ENCODE assay signal across 20 cellular contexts in genomic region chr5:119346404-119346803, GRCh38. TPM values are rescaled to one million over a fixed set of nuclear protein-coding genes. Genes with fewer than 3 reads are reported as not detected.
DNase-seq lines count a peak whose midpoint lies in the region; ATAC-seq and TF ChIP-seq lines count a peak whose summit lies in the region.
"Had no signal": no experiment of that assay in that cellular context is flagged by ENCODE, and none has a peak within 500 bp of the region (broad histone marks: within the 10 kb centered on the region; RNA-seq: fewer than 3 reads in every experiment).

No MANE protein-coding gene starts in this region.

- no peaks in the 10 kb centered on the region for H3K27me3 Mint-ChIP-seq in T-helper 2 cell treated with Interferon-gamma antibody and Interleukin-4, amounts not matched to agents 5 μg/mL and 100 μg/mL, for 36 hours (ENCODE audit: low read depth)
- H3K27me3 Mint-ChIP-seq in CD8-positive, alpha-beta memory T cell, result no peaks in the 10 kb centered on the region
- H3K27me3 Mint-ChIP-seq in activated B cell treated with CpG ODN at 0.5 μM for 24 hours, result no peaks in the 10 kb centered on the region
- no peaks in the 10 kb centered on the region for H3K27me3 Mint-ChIP-seq in memory B cell

- intact Hi-C loops in activated B cell treated with CpG ODN at 0.5 μM for 24 hours (cut with micrococcal nuclease), result no loop called here

- H3K4me1 ChIP-seq in CD8-positive, alpha-beta memory T cell (ENCODE audit: insufficient read depth, low read length), result peaks cover 86% of the 10 kb centered on the region

- TF ChIP-seq CTCF in activated B cell treated with CpG ODN at 0.5 μM for 24 hours (IDR thresholded peaks at IDR 0.05), result no peak

- H3K36me3 ChIP-seq in CD8-positive, alpha-beta memory T cell (ENCODE audit: insufficient read depth, low read length), result no peaks in the 10 kb centered on the region
- H3K36me3 ChIP-seq: upper lobe of right lung had no signal

- H3K27ac Mint-ChIP-seq in T-helper 2 cell treated with Interferon-gamma antibody and Interleukin-4, amounts not matched to agents 5 μg/mL and 100 μg/mL, for 36 hours, result no peak overlapping the region
- peak overlapping the region; percentile 60 to 90 (median 84) for H3K27ac Mint-ChIP-seq in CD8-positive, alpha-beta memory T cell
- H3K27ac Mint-ChIP-seq in activated B cell treated with CpG ODN at 0.5 μM for 24 hours, result peak overlapping the region; percentile 80
- no peak overlapping the region for H3K27ac Mint-ChIP-seq in memory B cell

- no peaks in the 10 kb centered on the region for H3K27me3 ChIP-seq in CD8-positive, alpha-beta memory T cell (ENCODE audit: insufficient read depth, low read length, poor library complexity, severe bottlenecking)
- H3K27me3 ChIP-seq: upper lobe of right lung had no signal

- POLR2A ChIA-PET in CD8-positive, alpha-beta memory T cell (lab: Charles Lee), result interaction anchor here (1.1 to 1.6 kb wide), 2 partner anchors 10 to 47 kb away, joined by 4 to 6 read pairs; partner anchors contain the start of gene TNFAIP8
- POLR2A ChIA-PET in activated B cell treated with CpG ODN at 0.5 μM for 24 hours (lab: Charles Lee), result interaction anchor here (0.9 to 18.3 kb wide), 7 partner anchors 12 to 78 kb away, joined by 3 to 388 read pairs (median 4); partner anchors contain the start of gene TNFAIP8

- CTCF ChIA-PET in CD8-positive, alpha-beta memory T cell (lab: Charles Lee), result interaction anchor here (1.1 to 1.4 kb wide), 3 partner anchors 11 to 358 kb away, joined by 3 to 7 read pairs (median 3); partner anchors contain the start of gene DTWD2
- CTCF ChIA-PET in activated B cell treated with CpG ODN at 0.5 μM for 24 hours (lab: Charles Lee), result interaction anchor here (0.6 to 1.2 kb wide), 6 partner anchors 9 to 89 kb away, joined by 3 read pairs; no protein-coding TSS in a partner anchor

- no peak overlapping the region for H3K27ac ChIP-seq in CD8-positive, alpha-beta memory T cell (ENCODE audit: low read depth, low read length)
- H3K27ac ChIP-seq: upper lobe of right lung had no signal

- H3K9me3 ChIP-seq in CD8-positive, alpha-beta memory T cell (ENCODE audit: low read length), result no peaks in the 10 kb centered on the region
- H3K9me3 ChIP-seq: upper lobe of right lung had no signal

- H3K4me3 Mint-ChIP-seq in T-helper 2 cell treated with Interferon-gamma antibody and Interleukin-4, amounts not matched to agents 5 μg/mL and 100 μg/mL, for 36 hours, result peak overlapping the region; percentile 57
- H3K4me3 Mint-ChIP-seq in CD8-positive, alpha-beta memory T cell, result peak overlapping the region in 6 of 7 donors; percentile 13 to 76 (median 68)
- peak overlapping the region; percentile 38 for H3K4me3 Mint-ChIP-seq in activated B cell treated with CpG ODN at 0.5 μM for 24 hours
- peak overlapping the region; percentile 65 for H3K4me3 Mint-ChIP-seq in memory B cell
- H3K4me3 Mint-ChIP-seq: H9 had no signal

- DNase-seq in T-helper 2 cell treated with Interferon-gamma antibody and Interleukin-4, amounts not matched to agents 5 μg/mL and 100 μg/mL, for 36 hours (ENCODE audit: low spot score), result no peak
- DNase-seq in T-helper 2 cell (no peak), activated B cell treated with CpG ODN at 0.5 μM for 24 hours (no peak), memory B cell (ENCODE audit: low spot score in 2 of 2) (no peak), HK-2 (ENCODE audit: unreplicated experiment) (no peak), NCI-H2107 treated with DMSO at 0.1 percent for 48 hours (lab: John Stamatoyannopoulos, UW; ENCODE audit: unreplicated experiment) (no peak)
- DNase-seq in CD8-positive, alpha-beta memory T cell, result no peak
- DNase-seq: amniotic stem cell; cerebellar nuclear complex; foreskin melanocyte; H9; IMR-90; left colon; NCI-H1417 treated with DMSO at 0.1 percent for 48 hours; NCI-H345; SHP77; small intestine; stimulated activated naive CD4-positive, alpha-beta T cell; upper lobe of right lung had no signal

- peaks cover 78% of the 10 kb centered on the region for H3K4me1 Mint-ChIP-seq in T-helper 2 cell treated with Interferon-gamma antibody and Interleukin-4, amounts not matched to agents 5 μg/mL and 100 μg/mL, for 36 hours (ENCODE audit: low read depth)
- peaks cover 84 to 98% (median 97%) of the 10 kb centered on the region in 3 donors for H3K4me1 Mint-ChIP-seq in CD8-positive, alpha-beta memory T cell
- H3K4me1 Mint-ChIP-seq in activated B cell treated with CpG ODN at 0.5 μM for 24 hours, result peaks cover 94% of the 10 kb centered on the region
- H3K4me1 Mint-ChIP-seq in memory B cell, result peaks cover 73% of the 10 kb centered on the region

- peaks cover 43% of the 10 kb centered on the region for H3K36me3 Mint-ChIP-seq in T-helper 2 cell treated with Interferon-gamma antibody and Interleukin-4, amounts not matched to agents 5 μg/mL and 100 μg/mL, for 36 hours (ENCODE audit: low read depth)
- peaks cover 2 to 27% (median 3%) of the 10 kb centered on the region in 3 donors for H3K36me3 Mint-ChIP-seq in CD8-positive, alpha-beta memory T cell
- peaks cover 23% of the 10 kb centered on the region for H3K36me3 Mint-ChIP-seq in activated B cell treated with CpG ODN at 0.5 μM for 24 hours (ENCODE audit: low read depth)
- H3K36me3 Mint-ChIP-seq in memory B cell, result peaks cover 24% of the 10 kb centered on the region

- H3K4me3 ChIP-seq in CD8-positive, alpha-beta memory T cell (ENCODE audit: low read length), result no peak overlapping the region
- H3K4me3 ChIP-seq: upper lobe of right lung had no signal

- ATAC-seq in activated B cell treated with CpG ODN at 0.5 μM for 24 hours (ENCODE audit: low read depth) (no peak), memory B cell (ENCODE audit: low read depth) (no peak), HG02852 (IDR thresholded peaks at IDR 0.05; ENCODE audit: unreplicated experiment) (no peak)
- ATAC-seq: left colon, upper lobe of right lung had no signal

- no peaks in the 10 kb centered on the region for H3K9me3 Mint-ChIP-seq in T-helper 2 cell treated with Interferon-gamma antibody and Interleukin-4, amounts not matched to agents 5 μg/mL and 100 μg/mL, for 36 hours
- no peaks in the 10 kb centered on the region for H3K9me3 Mint-ChIP-seq in CD8-positive, alpha-beta memory T cell
- H3K9me3 Mint-ChIP-seq in activated B cell treated with CpG ODN at 0.5 μM for 24 hours (no peaks in the 10 kb centered on the region), memory B cell (no peaks in the 10 kb centered on the region)
- H3K9me3 Mint-ChIP-seq: H9 had no signal

RNA-seq across cellular contexts. Expression of gene TNFAIP8, which starts 9.4 kb away (rescaled TPM):
- total RNA-seq in CD8-positive, alpha-beta memory T cell, result 100 to 1,000 TPM; 295 to 311 TPM
- polyA plus RNA-seq in CD8-positive, alpha-beta memory T cell, result 207 TPM
- 135 and 149 TPM in 2 replicates for total RNA-seq in activated B cell treated with CpG ODN at 0.5 μM for 24 hours

Comparison
In these comparisons a context has a peak if more than half of its experiments do, and no peak if none do; other contexts are left out.
1. H3K27ac Mint-ChIP-seq: peak in CD8-positive, alpha-beta memory T cell (8 of 8) and activated B cell treated with CpG ODN at 0.5 μM for 24 hours (single experiment); none in T-helper 2 cell treated with Interferon-gamma antibody and Interleukin-4, amounts not matched to agents 5 μg/mL and 100 μg/mL, for 36 hours (single experiment) and memory B cell (single experiment).
2. Peak in every context shown above with its lines, with median percentiles within 50 percentile points of each other: H3K4me3 Mint-ChIP-seq.